In the genomic region with DNA sequence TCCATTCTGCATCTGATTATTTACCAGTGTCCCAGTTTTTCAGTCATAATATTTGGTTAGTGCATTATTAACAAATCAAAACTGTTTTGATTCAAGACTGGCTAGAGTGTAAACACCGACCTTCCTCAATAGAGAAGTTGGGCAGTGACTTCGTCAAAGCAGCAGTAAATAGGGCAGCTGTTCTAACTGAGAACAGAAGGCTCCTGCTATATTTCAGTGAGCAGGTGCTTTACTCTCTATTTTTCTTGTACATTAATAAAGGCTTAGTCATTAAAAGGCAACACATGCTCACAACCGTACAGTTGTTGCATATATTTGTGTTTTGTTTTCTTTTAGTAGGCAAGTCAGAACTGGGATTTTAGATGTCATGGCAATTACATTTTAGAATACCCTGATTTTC, we compare ENCODE assay signal across 21 cellular contexts.
A peak's percentile ranks its signal among the peaks of the same experiment; 100 is the strongest.
DNase-seq lines count a peak whose midpoint lies in the region; ATAC-seq and FAIRE-seq lines count a peak whose summit lies in the region.
"Had no signal": no experiment of that assay in that cellular context is flagged by ENCODE, and none has a peak within 500 bp of the region (broad histone marks: within the 10 kb centered on the region; RNA-seq: fewer than 3 reads in every experiment).

No MANE protein-coding gene starts in this region.

- CTCF ChIA-PET in activated CD8-positive, alpha-beta T cell treated with anti-CD3 and anti-CD28 coated beads, Interleukin-2, amount 10 ng/mL, durations not matched to agents 7 days and 5 days (lab: Charles Lee): no interaction called here

- in situ Hi-C loops in G401 (cut with HindIII; ENCODE audit: low sequenced_read_pairs): no loop called here

- no peaks in the 10 kb centered on the region for H3K9me3 Mint-ChIP-seq in activated CD8-positive, alpha-beta T cell treated with anti-CD3 and anti-CD28 coated beads, Interleukin-2, amount 10 ng/mL, durations not matched to agents 7 days and 5 days (ENCODE audit: insufficient read depth)
- H3K9me3 Mint-ChIP-seq: activated CD4-positive, alpha-beta memory T cell treated with anti-CD3 and anti-CD28 coated beads for 36 hours; activated naive CD4-positive, alpha-beta T cell treated with anti-CD3 and anti-CD28 coated beads for 36 hours; endodermal cell had no signal

- ATAC-seq in activated CD8-positive, alpha-beta T cell treated with anti-CD3 and anti-CD28 coated beads, Interleukin-2, amount 10 ng/mL, durations not matched to agents 7 days and 5 days: no peak
- ATAC-seq: Right ventricle myocardium inferior; stimulated activated naive CD8-positive, alpha-beta T cell treated with anti-CD3 and anti-CD28 coated beads, Interleukin-15, amount 100 ng/mL, for 72 hours had no signal

- no peaks in the 10 kb centered on the region for H3K36me3 Mint-ChIP-seq in activated CD8-positive, alpha-beta T cell treated with anti-CD3 and anti-CD28 coated beads, Interleukin-2, amount 10 ng/mL, durations not matched to agents 7 days and 5 days (ENCODE audit: low read depth)
- H3K36me3 Mint-ChIP-seq: activated CD4-positive, alpha-beta memory T cell treated with anti-CD3 and anti-CD28 coated beads for 36 hours; CD4-positive, alpha-beta memory T cell had no signal

- H3K4me3 Mint-ChIP-seq in activated CD8-positive, alpha-beta T cell treated with anti-CD3 and anti-CD28 coated beads, Interleukin-2, amount 10 ng/mL, durations not matched to agents 7 days and 5 days: no peak overlapping the region
- H3K4me3 Mint-ChIP-seq: activated CD4-positive, alpha-beta memory T cell treated with anti-CD3 and anti-CD28 coated beads for 36 hours; activated naive CD4-positive, alpha-beta T cell treated with anti-CD3 and anti-CD28 coated beads for 36 hours; CD4-positive, alpha-beta memory T cell; endodermal cell; stimulated activated naive CD8-positive, alpha-beta T cell treated with anti-CD3 and anti-CD28 coated beads, Interleukin-15, amount 100 ng/mL, for 72 hours had no signal

- no peak for FAIRE-seq in frontal cortex (lab: Jason Lieb, UNC)
- FAIRE-seq: bronchial epithelial cell had no signal

- peak; percentile 46 for DNase-seq in DMS53 treated with DMSO at 0.1 percent for 48 hours (lab: John Stamatoyannopoulos, UW; ENCODE audit: unreplicated experiment)
- peak; percentile 46 for DNase-seq in NCI-H146 treated with DMSO at 0.1 percent for 48 hours (lab: John Stamatoyannopoulos, UW; ENCODE audit: unreplicated experiment)
- DNase-seq in NCI-H69 (lab: John Stamatoyannopoulos, UW): peak; percentile 72
- DNase-seq in myocyte (ENCODE audit: low read depth): peak; percentile 9
- DNase-seq in activated CD8-positive, alpha-beta T cell treated with anti-CD3 and anti-CD28 coated beads, Interleukin-2, amount 10 ng/mL, durations not matched to agents 7 days and 5 days: no peak
- DNase-seq in G401 (ENCODE audit: low spot score): no peak
- DNase-seq in frontal cortex (ENCODE audit: low spot score in 2 of 2): no peak
- DNase-seq: activated CD4-positive, alpha-beta memory T cell treated with anti-CD3 and anti-CD28 coated beads for 36 hours; activated naive CD4-positive, alpha-beta T cell treated with anti-CD3 and anti-CD28 coated beads for 36 hours; amniotic stem cell; CD4-positive, alpha-beta memory T cell; endodermal cell; kidney glomerular epithelial cell; mammary epithelial cell; MV-4-11; NCI-H526; stimulated activated CD4-positive, alpha-beta T cell treated with anti-CD3 and anti-CD28 coated beads, Interleukin-12 subunit alpha, Interleukin-12 subunit beta, amount 100 ng/mL, for 4 hours; stimulated activated CD4-positive, alpha-beta T cell treated with anti-CD3 and anti-CD28 coated beads, Interleukin-4, amount 100 ng/mL, for 4 hours; stimulated activated naive CD8-positive, alpha-beta T cell treated with anti-CD3 and anti-CD28 coated beads, Interleukin-15, amount 100 ng/mL, for 72 hours had no signal

- H3K27ac Mint-ChIP-seq in activated CD8-positive, alpha-beta T cell treated with anti-CD3 and anti-CD28 coated beads, Interleukin-2, amount 10 ng/mL, durations not matched to agents 7 days and 5 days: no peak overlapping the region
- H3K27ac Mint-ChIP-seq: activated CD4-positive, alpha-beta memory T cell treated with anti-CD3 and anti-CD28 coated beads for 36 hours; activated naive CD4-positive, alpha-beta T cell treated with anti-CD3 and anti-CD28 coated beads for 36 hours; CD4-positive, alpha-beta memory T cell; endodermal cell; stimulated activated naive CD8-positive, alpha-beta T cell treated with anti-CD3 and anti-CD28 coated beads, Interleukin-15, amount 100 ng/mL, for 72 hours had no signal

- POLR2A ChIA-PET in activated CD8-positive, alpha-beta T cell treated with anti-CD3 and anti-CD28 coated beads, Interleukin-2, amount 10 ng/mL, durations not matched to agents 7 days and 5 days (lab: Charles Lee): no interaction called here

- H3K27me3 Mint-ChIP-seq in activated CD8-positive, alpha-beta T cell treated with anti-CD3 and anti-CD28 coated beads, Interleukin-2, amount 10 ng/mL, durations not matched to agents 7 days and 5 days (ENCODE audit: low read depth): no peaks in the 10 kb centered on the region
- H3K27me3 Mint-ChIP-seq: activated CD4-positive, alpha-beta memory T cell treated with anti-CD3 and anti-CD28 coated beads for 36 hours; CD4-positive, alpha-beta memory T cell; stimulated activated naive CD8-positive, alpha-beta T cell treated with anti-CD3 and anti-CD28 coated beads, Interleukin-15, amount 100 ng/mL, for 72 hours had no signal

- H3K4me1 Mint-ChIP-seq in activated CD8-positive, alpha-beta T cell treated with anti-CD3 and anti-CD28 coated beads, Interleukin-2, amount 10 ng/mL, durations not matched to agents 7 days and 5 days (ENCODE audit: low read depth): no peaks in the 10 kb centered on the region
- H3K4me1 Mint-ChIP-seq: CD4-positive, alpha-beta memory T cell; stimulated activated naive CD8-positive, alpha-beta T cell treated with anti-CD3 and anti-CD28 coated beads, Interleukin-15, amount 100 ng/mL, for 72 hours had no signal

Comparison
In these comparisons a context has a peak if more than half of its experiments do, and no peak if none do; other contexts are left out.
1. DNase-seq: peak in DMS53 treated with DMSO at 0.1 percent for 48 hours (single experiment), NCI-H146 treated with DMSO at 0.1 percent for 48 hours (single experiment), NCI-H69 (single experiment) and myocyte (single experiment); none in activated CD8-positive, alpha-beta T cell treated with anti-CD3 and anti-CD28 coated beads, Interleukin-2, amount 10 ng/mL, durations not matched to agents 7 days and 5 days (single experiment), G401 (single experiment) and frontal cortex (0 of 2).